17 cellular contexts compared by ENCODE assay signal in genomic region chr1:41631154-41631553, GRCh38.
"Had no signal": no experiment of that assay in that cellular context is flagged by ENCODE, and none has a peak within 500 bp of the region (broad histone marks: within the 10 kb centered on the region; RNA-seq: fewer than 3 reads in every experiment).

No MANE protein-coding gene starts in this region.

- H3K36me3 ChIP-seq: prostate gland, right lobe of liver had no signal

- H3K4me1 ChIP-seq: prostate gland, right lobe of liver had no signal

- H3K27ac Mint-ChIP-seq: activated CD8-positive, alpha-beta T cell treated with anti-CD3 and anti-CD28 coated beads, Interleukin-2, amount 10 ng/mL, durations not matched to agents 7 days and 5 days; brain; effector memory CD8-positive, alpha-beta T cell; natural killer cell; T-helper 1 cell treated with Interleukin-12 subunit alpha and Interleukin-12 subunit beta and Interleukin-4 antibody, amounts not matched to agents 30 μg/mL and 1 μg/mL, for 36 hours had no signal

- H3K9me3 ChIP-seq: prostate gland, right lobe of liver had no signal

- DNase-seq: activated CD4-positive, alpha-beta T cell treated with anti-CD3 and anti-CD28 coated beads for 4 hours; activated CD8-positive, alpha-beta T cell treated with anti-CD3 and anti-CD28 coated beads, Interleukin-2, amount 10 ng/mL, durations not matched to agents 7 days and 5 days; activated effector memory CD4-positive, alpha-beta T cell treated with Interleukin-2 at 50 U/mL for 16 hours; activated naive CD4-positive, alpha-beta T cell treated with anti-CD3 and anti-CD28 coated beads, Interleukin-2, amount 50 U/mL, for 16 hours; activated T-cell treated with anti-CD3 and anti-CD28 coated beads for 4 hours; effector memory CD8-positive, alpha-beta T cell; foreskin melanocyte; head of caudate nucleus; immature natural killer cell; natural killer cell; SIG-M5; stimulated activated CD4-positive, alpha-beta T cell treated with anti-CD3 and anti-CD28 coated beads, Interleukin-1b, Interleukin-23, amount 100 ng/mL, for 48 hours had no signal

- H3K27me3 Mint-ChIP-seq: effector memory CD8-positive, alpha-beta T cell had no signal

- ATAC-seq: activated CD8-positive, alpha-beta T cell treated with anti-CD3 and anti-CD28 coated beads, Interleukin-2, amount 10 ng/mL, durations not matched to agents 7 days and 5 days; effector memory CD8-positive, alpha-beta T cell; natural killer cell; right lobe of liver had no signal

- H3K36me3 Mint-ChIP-seq: brain, natural killer cell had no signal

- H3K9me3 Mint-ChIP-seq: brain; effector memory CD8-positive, alpha-beta T cell; immature natural killer cell; natural killer cell; T-helper 1 cell treated with Interleukin-12 subunit alpha and Interleukin-12 subunit beta and Interleukin-4 antibody, amounts not matched to agents 30 μg/mL and 1 μg/mL, for 36 hours had no signal

- H3K4me3 Mint-ChIP-seq: activated CD8-positive, alpha-beta T cell treated with anti-CD3 and anti-CD28 coated beads, Interleukin-2, amount 10 ng/mL, durations not matched to agents 7 days and 5 days; brain; effector memory CD8-positive, alpha-beta T cell; immature natural killer cell; natural killer cell; T-helper 1 cell treated with Interleukin-12 subunit alpha and Interleukin-12 subunit beta and Interleukin-4 antibody, amounts not matched to agents 30 μg/mL and 1 μg/mL, for 36 hours had no signal

- H3K27me3 ChIP-seq: right lobe of liver had no signal

- H3K27ac ChIP-seq: prostate gland, right lobe of liver had no signal

- H3K4me3 ChIP-seq: lung, prostate gland, right lobe of liver had no signal
